1 cellular context compared by ENCODE assay signal in genomic region chr2:64650722-64651338, GRCh38.
TF ChIP-seq lines count a peak whose summit lies in the region.

No MANE protein-coding gene starts in this region.

TF ChIP-seq in GM12878, 131 proteins besides CTCF, POLR2A, EP300 and RAD21 (continued from another document):
- TF ChIP-seq SIN3A (IDR thresholded peaks at IDR 0.05; ENCODE audit: low read depth, low read length) (0 out of 2 replicates have a peak, but pooled peaks have one; percentile 38), REST (IDR thresholded peaks at IDR 0.05; ENCODE audit: low read depth, low read length) (no peak), ZNF592 (IDR thresholded peaks at IDR 0.05) (0 out of 2 replicates have a peak, but pooled peaks have one; percentile 11), DPF2 (IDR thresholded peaks at IDR 0.05) (peak; percentile 29; the same call in 1 of the 2 replicates), SUPT20H (IDR thresholded peaks at IDR 0.05; ENCODE audit: borderline replicate concordance, control insufficient read depth, low read depth, low read length) (no peak), KLF5 (IDR thresholded peaks at IDR 0.05; ENCODE audit: partially characterized antibody) (no peak), ZNF207 (IDR thresholded peaks at IDR 0.05; ENCODE audit: borderline replicate concordance) (no peak), POLR2AphosphoS2 (IDR thresholded peaks at IDR 0.05; ENCODE audit: low read depth, low read length) (no peak), KDM1A (IDR thresholded peaks at IDR 0.05; ENCODE audit: borderline replicate concordance) (no peak), USF2 (IDR thresholded peaks at IDR 0.05; ENCODE audit: borderline replicate concordance, low read depth, low read length) (no peak), IKZF1 (conservative IDR thresholded peaks at IDR 0.05) (0 out of 2 replicates have a peak, but pooled peaks have one; percentile 21), ZNF384 (IDR thresholded peaks at IDR 0.05; ENCODE audit: borderline replicate concordance, low read depth, low read length) (no peak), HDAC6 (IDR thresholded peaks at IDR 0.05; ENCODE audit: unreplicated experiment) (no peak), CHD1 (IDR thresholded peaks at IDR 0.05; ENCODE audit: low read depth, low read length) (peak; percentile 31; the same call in 1 of the 2 replicates)
